Comparison of ENCODE assay signal across 8 cellular contexts in genomic region chr3:184259878-184260570, GRCh38. TPM values are rescaled to one million over a fixed set of nuclear protein-coding genes. Genes with fewer than 3 reads are reported as not detected.
A peak's percentile ranks its signal among the peaks of the same experiment; 100 is the strongest.
DNase-seq lines count a peak whose midpoint lies in the region; ATAC-seq and TF ChIP-seq lines count a peak whose summit lies in the region.

No MANE protein-coding gene starts in this region.

- H3K4me3 ChIP-seq in cardiac muscle cell (peak overlapping the region; percentile 26), prostate gland (peak overlapping the region; percentile 6 to 44)

- under 1% methylated on average over 54 of the region's 85 CpGs for WGBS in prostate gland

- intact Hi-C loops in prostate gland (cut with DNase I): loop anchor here (10.0 kb wide), 1 partner anchor 245 kb away; the partner anchor contains the start of gene ABCC5

- no peak for TF ChIP-seq CTCF in cardiac muscle cell (IDR thresholded peaks at IDR 0.05; ENCODE audit: low read depth, low read length)
- TF ChIP-seq CTCF in prostate gland (IDR thresholded peaks at IDR 0.05): no peak

- H3K27ac ChIP-seq in cardiac muscle cell: no peak overlapping the region
- H3K27ac ChIP-seq in prostate gland: no peak overlapping the region

- peaks cover 4% of the 10 kb centered on the region for H3K4me1 ChIP-seq in cardiac muscle cell (ENCODE audit: low read depth)
- peaks cover 4% of the 10 kb centered on the region for H3K4me1 ChIP-seq in prostate gland (replicated peaks)

- no peak for TF ChIP-seq POLR2A in prostate gland (IDR thresholded peaks at IDR 0.05)

- no peak for ATAC-seq in HG03097 (IDR thresholded peaks at IDR 0.05; ENCODE audit: low FRiP score, unreplicated experiment)

- H3K9me3 ChIP-seq in cardiac muscle cell (ENCODE audit: low read depth) (no peaks in the 10 kb centered on the region), prostate gland (no peaks in the 10 kb centered on the region)

- H3K27me3 ChIP-seq in cardiac muscle cell: peaks cover 82% of the 10 kb centered on the region
- H3K27me3 ChIP-seq in prostate gland (replicated peaks; ENCODE audit: insufficient read depth): peaks cover 4% of the 10 kb centered on the region

- DNase-seq in NCI-H2081 (lab: John Stamatoyannopoulos, UW) (peak; percentile 30 to 44), NCI-H2081 treated with DMSO at 0.1 percent for 48 hours (lab: John Stamatoyannopoulos, UW) (no peak), NCI-H526 treated with DMSO at 0.1 percent for 48 hours (lab: John Stamatoyannopoulos, UW) (peak; percentile 52), cardiac muscle cell (ENCODE audit: low read depth in 1 of 2, low spot score in 1 of 2) (peak; percentile 44 to 79), prostate gland (ENCODE audit: low spot score) (no peak), NCI-H226 (no peak)
- peak; percentile 45 for DNase-seq in activated naive CD4-positive, alpha-beta T cell treated with anti-CD3 and anti-CD28 coated beads, Interleukin-2, amount 50 U/mL, for 16 hours

- no peaks in the 10 kb centered on the region for H3K36me3 ChIP-seq in cardiac muscle cell
- no peaks in the 10 kb centered on the region for H3K36me3 ChIP-seq in prostate gland

RNA-seq across cellular contexts. Expression of gene CAMK2N2, which starts 1.3 kb away (rescaled TPM):
- total RNA-seq in cardiac muscle cell: not detected in 2 replicates
- polyA plus RNA-seq in cardiac muscle cell: 0.27 TPM in 1 of 2 replicates, not detected in the other
- total RNA-seq in prostate gland: under 1 TPM in 1 of 2 donors, not detected in 1; 0.82 TPM

RNA-seq across cellular contexts. Expression of gene EEF1AKMT4, which starts 10.6 kb away (rescaled TPM):
- total RNA-seq in cardiac muscle cell: 4.3 and 12.8 TPM in 2 replicates
- polyA plus RNA-seq in cardiac muscle cell: 5.1 and 10.6 TPM in 2 replicates
- 1 to 10 TPM; 6.1 TPM for total RNA-seq in prostate gland

RNA-seq across cellular contexts. Expression of gene ALG3, which starts 11.3 kb away (rescaled TPM):
- total RNA-seq in cardiac muscle cell (40.2 and 48.8 TPM in 2 replicates), prostate gland (10 to 100 TPM; 78.4 to 79.4 TPM)
- polyA plus RNA-seq in cardiac muscle cell: 52.4 and 69.1 TPM in 2 replicates

RNA-seq across cellular contexts. Expression of gene ECE2, which starts 15.8 kb away (rescaled TPM):
- total RNA-seq in cardiac muscle cell (not detected in 2 replicates), prostate gland (under 1 TPM in 1 of 2 donors, not detected in 1; 0.57 TPM)
- polyA plus RNA-seq in cardiac muscle cell: not detected in 2 replicates

RNA-seq across cellular contexts. Expression of gene VWA5B2, which starts 30.6 kb away (rescaled TPM):
- total RNA-seq in cardiac muscle cell (0.11 TPM in 1 of 2 replicates, not detected in the other), prostate gland (1 to 10 TPM in 1 of 2 donors, under 1 TPM in 1; 0.46 to 7.8 TPM)
- polyA plus RNA-seq in cardiac muscle cell: 0.40 TPM in 1 of 2 replicates, not detected in the other

Comparison
In these comparisons a context has a peak if more than half of its experiments do, and no peak if none do; other contexts are left out.
1. DNase-seq: peak in NCI-H2081 (2 of 2), NCI-H526 treated with DMSO at 0.1 percent for 48 hours (single experiment), activated naive CD4-positive, alpha-beta T cell treated with anti-CD3 and anti-CD28 coated beads, Interleukin-2, amount 50 U/mL, for 16 hours (single experiment) and cardiac muscle cell (2 of 2); none in NCI-H2081 treated with DMSO at 0.1 percent for 48 hours (single experiment), prostate gland (single experiment) and NCI-H226 (single experiment).